10 cellular contexts compared by ENCODE assay signal in genomic region chr1:220732621-220733020, GRCh38. TPM values are rescaled to one million over a fixed set of nuclear protein-coding genes. Genes with fewer than 3 reads are reported as not detected.
DNase-seq lines count a peak whose midpoint lies in the region; ATAC-seq and TF ChIP-seq lines count a peak whose summit lies in the region.
"Had no signal": no experiment of that assay in that cellular context is flagged by ENCODE, and none has a peak within 500 bp of the region (broad histone marks: within the 10 kb centered on the region; RNA-seq: fewer than 3 reads in every experiment).

No MANE protein-coding gene starts in this region.

- BruUV-seq in IMR-90 (replicated peaks; lab: Mats Ljungman, UMichigan): no TSS peak

- H3K27ac Mint-ChIP-seq in activated naive CD8-positive, alpha-beta T cell treated with anti-CD3 and anti-CD28 coated beads for 36 hours: no peak overlapping the region
- H3K27ac Mint-ChIP-seq in T-helper 2 cell treated with Interferon-gamma antibody and Interleukin-4, amounts not matched to agents 5 μg/mL and 100 μg/mL, for 36 hours: no peak overlapping the region
- H3K27ac Mint-ChIP-seq in activated CD8-positive, alpha-beta T cell treated with anti-CD3 and anti-CD28 coated beads for 36 hours: no peak overlapping the region
- H3K27ac Mint-ChIP-seq: activated naive CD8-positive, alpha-beta T cell had no signal

- H4K8ac ChIP-seq in IMR-90 (ENCODE audit: low read depth in 2 of 2, low read length in 2 of 2): peak overlapping the region; percentile 80 to 84

- H3K9ac ChIP-seq in IMR-90 (ENCODE audit: low read depth, low read length): no peak overlapping the region

- peaks cover 4% of the 10 kb centered on the region for H3K9me1 ChIP-seq in IMR-90 (ENCODE audit: insufficient read depth, low read length)

- no peak for TF ChIP-seq POLR2A in IMR-90 (IDR thresholded peaks at IDR 0.05; ENCODE audit: low read depth, low read length)

- WGBS in IMR-90 (ENCODE audit: extremely low coverage in 2 of 2, insufficient read length in 1 of 2), 2 experiments: 100% methylated on average over 3 of the region's 7 CpGs; no CpG with 5 or more reads in 1 of the 2 experiments
- WGBS in psoas muscle, 3 donors: 69 to 80% (median 74%) methylated on average over 7 of the region's 7 CpGs

- no peak overlapping the region for H2BK20ac ChIP-seq in IMR-90 (ENCODE audit: low read depth, low read length)

- H3K4me3 ChIP-seq in IMR-90 (ENCODE audit: insufficient read depth, low read depth, low read length) (no peak overlapping the region), psoas muscle (peak overlapping the region; percentile 35)

- peaks cover 5% of the 10 kb centered on the region for H3K4me1 ChIP-seq in IMR-90 (ENCODE audit: control insufficient read depth, insufficient read depth, low read length)
- H3K4me1 ChIP-seq in psoas muscle: no peaks in the 10 kb centered on the region

- H3K9me3 ChIP-seq in IMR-90 (ENCODE audit: control insufficient read depth, insufficient read depth, low read length) (no peaks in the 10 kb centered on the region), psoas muscle (no peaks in the 10 kb centered on the region)

- H3K14ac ChIP-seq in IMR-90 (replicated peaks; ENCODE audit: low read depth, low read length): peak overlapping the region; percentile 14; the same call in 1 of the 2 replicates

- H3K4ac ChIP-seq in IMR-90 (ENCODE audit: low read depth, low read length): peak overlapping the region; percentile 58

- H3K4me2 ChIP-seq in IMR-90 (ENCODE audit: low read depth, low read length): no peak overlapping the region

- H3K56ac ChIP-seq in IMR-90 (ENCODE audit: extremely low read depth, insufficient read depth, low read length): no peak overlapping the region

- H2AK9ac ChIP-seq in IMR-90 (replicated peaks; ENCODE audit: low read depth, low read length, poor library complexity): peak overlapping the region; percentile 47

- TF ChIP-seq CTCF in IMR-90 (conservative IDR thresholded peaks at IDR 0.05; ENCODE audit: low read depth, low read length): no peak
- no peak for TF ChIP-seq CTCF in psoas muscle (IDR thresholded peaks at IDR 0.05)
- TF ChIP-seq CTCF in activated CD8-positive, alpha-beta T cell treated with anti-CD3 and anti-CD28 coated beads for 36 hours (IDR thresholded peaks at IDR 0.05): no peak

- H2BK120ac ChIP-seq in IMR-90 (ENCODE audit: low read depth, low read length): 0 out of 2 replicates have a peak overlapping the region, but pooled peaks have one; percentile 16

- H3K18ac ChIP-seq in IMR-90 (ENCODE audit: low read depth, low read length): peak overlapping the region; percentile 22; the same call in 1 of the 2 replicates

- no peak overlapping the region for H2BK5ac ChIP-seq in IMR-90 (ENCODE audit: low read depth, low read length, poor library complexity, severe bottlenecking)

- intact Hi-C loops in IMR-90 (cut with micrococcal nuclease): loop anchor here (1.0 kb wide), 1 partner anchor 42 kb away; the partner anchor contains the start of gene C1orf115
- intact Hi-C loops in psoas muscle (cut with DNase I): loop anchor here (2.0 to 5.0 kb wide), 3 partner anchors 40 to 440 kb away; partner anchors contain the start of gene C1orf115 (in 2 of the 2)
- intact Hi-C loops in activated CD8-positive, alpha-beta T cell treated with anti-CD3 and anti-CD28 coated beads for 36 hours (cut with micrococcal nuclease): loop anchor here (5.0 kb wide), 1 partner anchor 40 kb away; the partner anchor contains the start of gene C1orf115

- no peaks in the 10 kb centered on the region for H3K36me3 Mint-ChIP-seq in activated naive CD8-positive, alpha-beta T cell treated with anti-CD3 and anti-CD28 coated beads for 36 hours
- H3K36me3 Mint-ChIP-seq in T-helper 2 cell treated with Interferon-gamma antibody and Interleukin-4, amounts not matched to agents 5 μg/mL and 100 μg/mL, for 36 hours (ENCODE audit: low read depth): no peaks in the 10 kb centered on the region
- no peaks in the 10 kb centered on the region for H3K36me3 Mint-ChIP-seq in activated CD8-positive, alpha-beta T cell treated with anti-CD3 and anti-CD28 coated beads for 36 hours (ENCODE audit: low read depth)
- H3K36me3 Mint-ChIP-seq: activated naive CD8-positive, alpha-beta T cell had no signal

- H2AFZ ChIP-seq in IMR-90 (replicated peaks; ENCODE audit: low read length, poor library complexity): peak overlapping the region; percentile 88

- H4K5ac ChIP-seq in IMR-90 (ENCODE audit: low read depth, low read length): peak overlapping the region; percentile 73

- DNase-seq in IMR-90 (no peak), epithelial cell of prostate (ENCODE audit: low read depth, low spot score) (no peak), psoas muscle (no peak), NCI-H1092 treated with DMSO at 0.1 percent for 48 hours (lab: John Stamatoyannopoulos, UW) (no peak)
- DNase-seq in activated naive CD8-positive, alpha-beta T cell treated with anti-CD3 and anti-CD28 coated beads for 36 hours: no peak
- no peak for DNase-seq in T-helper 2 cell treated with Interferon-gamma antibody and Interleukin-4, amounts not matched to agents 5 μg/mL and 100 μg/mL, for 36 hours (ENCODE audit: low spot score)
- no peak for DNase-seq in activated CD8-positive, alpha-beta T cell treated with anti-CD3 and anti-CD28 coated beads for 36 hours

- in situ Hi-C loops in IMR-90 (cut with MboI; ENCODE audit: low sequenced_read_pairs): no loop called here

- no peak overlapping the region for H3K23ac ChIP-seq in IMR-90 (ENCODE audit: low read depth, low read length)

- H2AK5ac ChIP-seq in IMR-90 (ENCODE audit: low read depth, low read length): peak overlapping the region; percentile 48

- TF ChIP-seq RAD21 in IMR-90 (IDR thresholded peaks at IDR 0.05; ENCODE audit: low read length): no peak

- H3K4me1 Mint-ChIP-seq in activated naive CD8-positive, alpha-beta T cell treated with anti-CD3 and anti-CD28 coated beads for 36 hours: peaks cover 7% of the 10 kb centered on the region
- peaks cover 16% of the 10 kb centered on the region for H3K4me1 Mint-ChIP-seq in T-helper 2 cell treated with Interferon-gamma antibody and Interleukin-4, amounts not matched to agents 5 μg/mL and 100 μg/mL, for 36 hours (ENCODE audit: low read depth)
- peaks cover 3% of the 10 kb centered on the region for H3K4me1 Mint-ChIP-seq in activated CD8-positive, alpha-beta T cell treated with anti-CD3 and anti-CD28 coated beads for 36 hours (ENCODE audit: low read depth)

- peak overlapping the region; percentile 34; the same call in 1 of the 3 replicates for H2BK15ac ChIP-seq in IMR-90 (ENCODE audit: low read depth, low read length)

- no peaks in the 10 kb centered on the region for H3K79me1 ChIP-seq in IMR-90 (ENCODE audit: low read depth in 1 of 2, low read length in 2 of 2)

- no peaks in the 10 kb centered on the region for H3K27me3 Mint-ChIP-seq in activated naive CD8-positive, alpha-beta T cell treated with anti-CD3 and anti-CD28 coated beads for 36 hours
- peaks cover 13% of the 10 kb centered on the region for H3K27me3 Mint-ChIP-seq in T-helper 2 cell treated with Interferon-gamma antibody and Interleukin-4, amounts not matched to agents 5 μg/mL and 100 μg/mL, for 36 hours (ENCODE audit: low read depth)
- no peaks in the 10 kb centered on the region for H3K27me3 Mint-ChIP-seq in activated CD8-positive, alpha-beta T cell treated with anti-CD3 and anti-CD28 coated beads for 36 hours
- H3K27me3 Mint-ChIP-seq: activated naive CD8-positive, alpha-beta T cell had no signal

- H3K36me3 ChIP-seq in IMR-90 (ENCODE audit: control insufficient read depth, insufficient read depth, low read length) (no peaks in the 10 kb centered on the region), psoas muscle (ENCODE audit: insufficient read depth in 1 of 2, low read depth in 1 of 2) (no peaks in the 10 kb centered on the region)

- CTCF ChIA-PET in IMR-90 (lab: Yijun Ruan, JAX): interaction anchor here (0.9 to 1.8 kb wide), 7 partner anchors 10 to 85 kb away, joined by 3 to 11 read pairs (median 3); no protein-coding TSS in a partner anchor
- CTCF ChIA-PET in activated CD8-positive, alpha-beta T cell treated with anti-CD3 and anti-CD28 coated beads for 36 hours (lab: Charles Lee): interaction anchor here (0.6 to 2.1 kb wide), 30 partner anchors 9 to 547 kb away, joined by 3 to 16 read pairs (median 4); partner anchors contain the start of genes MTARC2 and RAB3GAP2

- ATAC-seq in GM18870 (IDR thresholded peaks at IDR 0.05; ENCODE audit: unreplicated experiment) (peak; percentile 21), IMR-90 (ENCODE audit: low read depth) (no peak), psoas muscle (peak; percentile 25 to 65 (median 52))
- ATAC-seq in activated CD8-positive, alpha-beta T cell treated with anti-CD3 and anti-CD28 coated beads for 36 hours: no peak

- H3K27me3 ChIP-seq in IMR-90 (ENCODE audit: control insufficient read depth, insufficient read depth, low read length): no peaks in the 10 kb centered on the region
- no peaks in the 10 kb centered on the region for H3K27me3 ChIP-seq in psoas muscle (ENCODE audit: insufficient read depth in 3 of 3, low read length in 2 of 3)

- peak overlapping the region; percentile 27; the same call in 1 of the 2 replicates for H4K91ac ChIP-seq in IMR-90 (ENCODE audit: insufficient read depth, low read depth, low read length)

- H3K9me3 Mint-ChIP-seq in activated naive CD8-positive, alpha-beta T cell treated with anti-CD3 and anti-CD28 coated beads for 36 hours: peaks cover 4% of the 10 kb centered on the region
- H3K9me3 Mint-ChIP-seq in T-helper 2 cell treated with Interferon-gamma antibody and Interleukin-4, amounts not matched to agents 5 μg/mL and 100 μg/mL, for 36 hours: no peaks in the 10 kb centered on the region
- no peaks in the 10 kb centered on the region for H3K9me3 Mint-ChIP-seq in activated CD8-positive, alpha-beta T cell treated with anti-CD3 and anti-CD28 coated beads for 36 hours

- dilution Hi-C loops in IMR-90 (cut with HindIII; ENCODE audit: low sequenced_read_pairs, unreplicated experiment): no loop called here

- POLR2A ChIA-PET in IMR-90 (lab: Charles Lee; ENCODE audit: unreplicated experiment): no interaction called here
- POLR2A ChIA-PET in activated CD8-positive, alpha-beta T cell treated with anti-CD3 and anti-CD28 coated beads for 36 hours (lab: Charles Lee): no interaction called here

- H4K20me1 ChIP-seq in IMR-90 (ENCODE audit: insufficient read depth, low read length): no peaks in the 10 kb centered on the region

- H3K27ac ChIP-seq in IMR-90 (ENCODE audit: insufficient read depth, low read length): no peak overlapping the region
- peak overlapping the region; percentile 61 for H3K27ac ChIP-seq in epithelial cell of prostate
- H3K27ac ChIP-seq in psoas muscle: peak overlapping the region; percentile 3
- H3K27ac ChIP-seq: HL-60 had no signal

- no peak overlapping the region for H3K4me3 Mint-ChIP-seq in activated naive CD8-positive, alpha-beta T cell treated with anti-CD3 and anti-CD28 coated beads for 36 hours
- H3K4me3 Mint-ChIP-seq in T-helper 2 cell treated with Interferon-gamma antibody and Interleukin-4, amounts not matched to agents 5 μg/mL and 100 μg/mL, for 36 hours: no peak overlapping the region
- H3K4me3 Mint-ChIP-seq in activated CD8-positive, alpha-beta T cell treated with anti-CD3 and anti-CD28 coated beads for 36 hours: no peak overlapping the region

RNA-seq across cellular contexts. Expression of gene MTARC2, which starts 15.5 kb away (rescaled TPM):
- total RNA-seq in IMR-90 (2012; rRNA removed) (0.36 and 0.56 TPM in 2 replicates), psoas muscle (10 to 100 TPM in 1 of 4 donors, 1 to 10 TPM in 3; 8.8 to 12.4 (median 9.5) TPM)
- polyA plus RNA-seq in IMR-90 (2012; rRNA removed) (2.6 TPM in 2 replicates), psoas muscle (1 to 10 TPM; 4.1 to 5.7 (median 5.0) TPM)
- polyA plus RNA-seq in IMR-90 (2012; cell fraction: cytosol; rRNA removed): 0.71 and 3.2 TPM in 2 replicates
- 8.2 and 12.5 TPM in 2 replicates for polyA plus RNA-seq in IMR-90 (2012; cell fraction: nucleus; rRNA removed; ENCODE audit: low replicate concordance)
- not detected for total RNA-seq in activated naive CD8-positive, alpha-beta T cell treated with anti-CD3 and anti-CD28 coated beads for 36 hours
- not detected for total RNA-seq in activated CD8-positive, alpha-beta T cell treated with anti-CD3 and anti-CD28 coated beads for 36 hours

RNA-seq across cellular contexts. Expression of gene C1orf115, which starts 42.5 kb away (rescaled TPM):
- under 0.01 and 0.18 TPM in 2 replicates for total RNA-seq in IMR-90 (2012; rRNA removed)
- polyA plus RNA-seq in IMR-90 (2012; rRNA removed): 0.06 and 0.07 TPM in 2 replicates
- polyA plus RNA-seq in IMR-90 (2012; cell fraction: cytosol; rRNA removed): 0.05 and 0.08 TPM in 2 replicates
- 0.03 and 0.05 TPM in 2 replicates for polyA plus RNA-seq in IMR-90 (2012; cell fraction: nucleus; rRNA removed; ENCODE audit: low replicate concordance)
- total RNA-seq in psoas muscle: 1 to 10 TPM; 4.7 to 8.9 (median 5.7) TPM
- 1 to 10 TPM; 3.8 to 6.1 (median 4.9) TPM for polyA plus RNA-seq in psoas muscle
- total RNA-seq in activated naive CD8-positive, alpha-beta T cell treated with anti-CD3 and anti-CD28 coated beads for 36 hours: under 1 TPM; 0.33 to 0.38 TPM
- under 1 TPM; 0.07 to 0.13 TPM for total RNA-seq in activated CD8-positive, alpha-beta T cell treated with anti-CD3 and anti-CD28 coated beads for 36 hours

RNA-seq across cellular contexts. Expression of gene MTARC1, which starts 54.1 kb away (rescaled TPM):
- total RNA-seq in IMR-90 (2012; rRNA removed) (0.18 and 0.28 TPM in 2 replicates), psoas muscle (1 to 10 TPM; 2.7 to 6.4 (median 4.0) TPM)
- polyA plus RNA-seq in IMR-90 (2012; rRNA removed) (0.55 and 0.72 TPM in 2 replicates), psoas muscle (1 to 10 TPM; 1.7 to 3.8 (median 2.7) TPM)
- polyA plus RNA-seq in IMR-90 (2012; cell fraction: cytosol; rRNA removed): 0.05 and 0.16 TPM in 2 replicates
- 0.09 and 0.33 TPM in 2 replicates for polyA plus RNA-seq in IMR-90 (2012; cell fraction: nucleus; rRNA removed; ENCODE audit: low replicate concordance)
- under 1 TPM in 1 of 2 experiments, not detected in 1; 0.33 TPM for total RNA-seq in activated naive CD8-positive, alpha-beta T cell treated with anti-CD3 and anti-CD28 coated beads for 36 hours
- not detected for total RNA-seq in activated CD8-positive, alpha-beta T cell treated with anti-CD3 and anti-CD28 coated beads for 36 hours

Comparison
In these comparisons a context has a peak if more than half of its experiments do, and no peak if none do; other contexts are left out.
1. ATAC-seq: peak in GM18870 (single experiment) and psoas muscle (4 of 4); none in IMR-90 (single experiment) and activated CD8-positive, alpha-beta T cell treated with anti-CD3 and anti-CD28 coated beads for 36 hours (single experiment).